ENCODE assay signal across 12 cellular contexts in the genomic region with DNA sequence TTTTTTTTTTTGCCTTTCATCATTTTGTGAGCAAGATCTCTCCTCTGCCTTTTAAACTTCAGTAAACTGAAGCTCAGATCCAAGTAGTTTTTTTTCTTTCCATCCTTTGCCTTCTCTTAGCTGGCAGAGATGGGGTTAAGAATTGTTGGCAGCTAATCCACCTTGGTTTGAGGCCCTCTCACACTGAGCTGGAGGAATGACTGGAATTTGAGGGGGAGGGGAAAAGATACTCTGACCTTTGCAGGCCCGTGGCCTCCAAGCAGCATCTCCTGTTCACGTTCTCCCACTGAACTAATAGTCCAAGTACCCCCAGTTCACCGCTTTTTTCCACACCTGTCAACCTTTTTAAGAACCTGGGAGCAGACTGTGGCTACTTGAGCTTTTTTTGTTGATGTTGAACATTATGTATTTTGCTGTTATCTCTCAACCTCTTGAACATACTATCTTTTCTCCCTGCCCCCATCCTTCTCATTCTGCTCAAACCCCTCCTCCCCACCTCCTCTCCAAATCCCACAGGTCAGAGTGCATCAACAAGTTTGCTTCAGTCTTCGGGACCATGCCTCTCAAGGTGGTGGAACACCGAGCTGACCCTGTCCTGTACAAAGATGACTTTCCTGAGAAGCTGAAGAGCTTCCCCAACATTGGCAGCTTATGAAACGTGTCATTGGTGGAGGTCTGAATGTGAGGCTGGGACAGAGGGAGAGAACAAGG.
DNase-seq lines count a peak whose midpoint lies in the region; TF ChIP-seq lines count a peak whose summit lies in the region.
"Had no signal": no experiment of that assay in that cellular context is flagged by ENCODE, and none has a peak within 500 bp of the region (broad histone marks: within the 10 kb centered on the region; RNA-seq: fewer than 3 reads in every experiment).

No MANE protein-coding gene starts in this region.

- peak; percentile 89 to 93 for DNase-seq in Caco-2
- DNase-seq in LHCN-M2 (ENCODE audit: low read depth) = peak; percentile 77
- peak; percentile 65 for DNase-seq in myocyte (ENCODE audit: low read depth)
- no peak for DNase-seq in inferior parietal cortex (ENCODE audit: extremely low spot score)
- no peak for DNase-seq in NCI-H2196 treated with DMSO at 0.1 percent for 48 hours (lab: John Stamatoyannopoulos, UW; ENCODE audit: unreplicated experiment)
- no peak for DNase-seq in anterior cingulate cortex (lab: John Stamatoyannopoulos, UW)
- DNase-seq in dedifferentiated amniotic fluid mesenchymal stem cell (ENCODE audit: extremely low spot score) = no peak
- DNase-seq: activated CD4-positive, alpha-beta T cell treated with anti-CD3 and anti-CD28 coated beads, Interleukin-2, amount 50 U/mL, for 4 hours; CD8-positive, alpha-beta memory T cell; NCI-H2081 treated with DMSO at 0.1 percent for 48 hours had no signal

- H3K9me3 Mint-ChIP-seq in Caco-2 (ENCODE audit: unreplicated experiment) = no peaks in the 10 kb centered on the region
- H3K9me3 Mint-ChIP-seq: CD8-positive, alpha-beta memory T cell had no signal

- H3K4me1 Mint-ChIP-seq in Caco-2 (ENCODE audit: low read depth, unreplicated experiment) = peaks cover 26% of the 10 kb centered on the region
- H3K4me1 Mint-ChIP-seq: CD8-positive, alpha-beta memory T cell had no signal

- CTCF ChIA-PET in Caco-2 (lab: Charles Lee) = interaction anchor here (0.6 to 1.5 kb wide), 8 partner anchors 14 to 1722 kb away, joined by 3 to 10 read pairs (median 4); no protein-coding TSS in a partner anchor

- H3K27me3 ChIP-seq in Caco-2 (replicated peaks; ENCODE audit: control insufficient read depth, insufficient read depth, low read length) (no peaks in the 10 kb centered on the region), ectodermal cell (ENCODE audit: control insufficient read depth, insufficient read depth, low read length, poor library complexity, severe bottlenecking) (no peaks in the 10 kb centered on the region)

- 22 to 25% methylated on average over 6 of the region's 6 CpGs for WGBS in ectodermal cell, 2 experiments

- no peak for TF ChIP-seq CTCF in Caco-2 (IDR thresholded peaks at IDR 0.05; ENCODE audit: insufficient read depth in 1 of 2, low read depth in 1 of 2, low read length in 1 of 2, severe bottlenecking in 1 of 2, unreplicated experiment in 1 of 2)

- H3K36me3 ChIP-seq in Caco-2 (ENCODE audit: control insufficient read depth, insufficient read depth, low read length) = no peaks in the 10 kb centered on the region
- no peaks in the 10 kb centered on the region for H3K36me3 ChIP-seq in ectodermal cell (ENCODE audit: control insufficient read depth, insufficient read depth, low read length)

- H3K9me3 ChIP-seq in Caco-2 = no peaks in the 10 kb centered on the region
- H3K9me3 ChIP-seq in ectodermal cell (ENCODE audit: control insufficient read depth, low read length) = no peaks in the 10 kb centered on the region

- peaks cover 45% of the 10 kb centered on the region for H3K4me1 ChIP-seq in Caco-2
- peaks cover 42% of the 10 kb centered on the region for H3K4me1 ChIP-seq in ectodermal cell (ENCODE audit: control insufficient read depth, insufficient read depth, low read length)

- H3K36me3 Mint-ChIP-seq in Caco-2 (ENCODE audit: insufficient read depth, unreplicated experiment) = peaks cover 30% of the 10 kb centered on the region

- POLR2A ChIA-PET in Caco-2 (lab: Charles Lee) = interaction anchor here (0.7 to 1.0 kb wide), 2 partner anchors 18 to 110 kb away, joined by 3 to 4 read pairs; no protein-coding TSS in a partner anchor

- BruUV-seq in Caco-2 (replicated peaks; lab: Mats Ljungman, UMichigan) = no TSS peak

- intact Hi-C loops in Caco-2 (cut with micrococcal nuclease; ENCODE audit: unreplicated experiment) = loop anchor here (1.0 to 10.0 kb wide), 6 partner anchors 12 to 479 kb away; no protein-coding TSS in a partner anchor

- peak overlapping the region; percentile 64 for H3K4me3 Mint-ChIP-seq in Caco-2 (ENCODE audit: unreplicated experiment)
- H3K4me3 Mint-ChIP-seq: CD8-positive, alpha-beta memory T cell had no signal

- peak overlapping the region; percentile 83 for H3K27ac ChIP-seq in ectodermal cell (ENCODE audit: insufficient read depth, low read depth, low read length, poor library complexity, severe bottlenecking)
- H3K27ac ChIP-seq: SK-N-MC had no signal

- H3K27ac Mint-ChIP-seq in Caco-2 (ENCODE audit: unreplicated experiment) = peak overlapping the region; percentile 91

- no peaks in the 10 kb centered on the region for H3K27me3 Mint-ChIP-seq in Caco-2 (ENCODE audit: insufficient read depth, unreplicated experiment)
- H3K27me3 Mint-ChIP-seq: CD8-positive, alpha-beta memory T cell had no signal

- H3K4me3 ChIP-seq in Caco-2 (ENCODE audit: low read depth, low read length) (no peak overlapping the region), ectodermal cell (ENCODE audit: insufficient read depth, low read depth, low read length) (no peak overlapping the region)
- H3K4me3 ChIP-seq: SK-N-MC had no signal

Comparison
In these comparisons a context has a peak if more than half of its experiments do, and no peak if none do; other contexts are left out.
1. DNase-seq: peak in Caco-2 (2 of 2), LHCN-M2 (single experiment) and myocyte (single experiment); none in inferior parietal cortex (single experiment), NCI-H2196 treated with DMSO at 0.1 percent for 48 hours (single experiment), anterior cingulate cortex (0 of 58) and dedifferentiated amniotic fluid mesenchymal stem cell (single experiment).